Comparison of ENCODE assay signal across 8 cellular contexts in the genomic region with DNA sequence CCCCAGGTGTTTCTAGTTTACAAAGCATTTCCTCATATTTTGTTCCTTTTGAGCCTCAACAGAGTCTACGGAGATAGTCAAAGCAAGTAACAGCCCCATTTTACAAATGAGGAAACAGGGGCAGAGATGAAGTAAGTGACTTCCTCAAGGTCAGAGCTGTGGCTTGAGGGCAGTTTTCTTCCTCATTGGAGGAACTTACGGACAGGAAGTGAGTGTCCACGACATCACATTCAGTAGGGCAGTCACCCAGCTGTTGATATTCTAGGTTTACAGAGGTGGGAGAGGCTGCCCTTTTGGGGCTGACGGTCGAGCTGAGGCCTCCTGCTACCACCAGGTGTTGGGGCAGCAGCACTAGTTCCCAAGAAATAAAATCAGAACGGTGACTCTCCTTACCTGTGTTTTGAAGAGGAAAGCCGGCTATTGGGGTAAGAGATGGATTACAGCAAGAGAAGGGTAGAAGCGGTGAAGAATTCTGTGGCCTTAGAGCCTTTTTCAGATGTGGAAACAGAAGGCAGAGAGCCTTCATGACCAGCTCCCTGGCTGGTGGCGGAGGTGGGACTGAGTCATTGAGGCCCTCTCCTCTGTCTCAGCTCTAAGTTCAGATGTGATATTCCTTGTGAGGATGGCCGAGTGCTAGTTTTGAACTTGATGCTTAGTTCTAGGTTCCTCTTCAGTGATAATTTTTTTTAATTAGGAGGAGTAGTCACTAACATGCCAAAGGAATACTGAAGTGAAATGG. TPM values are rescaled to one million over a fixed set of nuclear protein-coding genes. Genes with fewer than 3 reads are reported as not detected.
DNase-seq lines count a peak whose midpoint lies in the region; ATAC-seq and TF ChIP-seq lines count a peak whose summit lies in the region.

No MANE protein-coding gene starts in this region.

- intact Hi-C loops in ascending aorta (cut with DNase I), result no loop called here

- H3K27me3 ChIP-seq in ascending aorta, result no peaks in the 10 kb centered on the region

- H3K27ac Mint-ChIP-seq in naive thymus-derived CD8-positive, alpha-beta T cell, result peak overlapping the region; percentile 4 to 81 (median 60)

- POLR2A ChIA-PET in naive thymus-derived CD8-positive, alpha-beta T cell (lab: Charles Lee), result no interaction called here

- H3K4me1 Mint-ChIP-seq in naive thymus-derived CD8-positive, alpha-beta T cell, result peaks cover 51 to 89% (median 80%) of the 10 kb centered on the region in 4 donors

- no peaks in the 10 kb centered on the region for H3K27me3 Mint-ChIP-seq in naive thymus-derived CD8-positive, alpha-beta T cell

- H3K4me1 ChIP-seq in ascending aorta, result peaks cover 28 to 61% of the 10 kb centered on the region in 2 donors

- H3K4me3 ChIP-seq in ascending aorta, result no peak overlapping the region

- no peaks in the 10 kb centered on the region for H3K9me3 Mint-ChIP-seq in naive thymus-derived CD8-positive, alpha-beta T cell

- DNase-seq in GDM1 (lab: John Stamatoyannopoulos, UW) (peak; percentile 27), ascending aorta (ENCODE audit: low spot score in 2 of 2) (no peak), DMS 273 treated with DMSO at 0.1 percent for 48 hours (lab: John Stamatoyannopoulos, UW) (no peak), SK-N-DZ (ENCODE audit: low spot score) (no peak), NCI-H748 (lab: John Stamatoyannopoulos, UW; ENCODE audit: unreplicated experiment) (no peak), NCI-H524 (lab: John Stamatoyannopoulos, UW) (no peak)
- no peak for DNase-seq in naive thymus-derived CD8-positive, alpha-beta T cell

- peaks cover 0 to 13% (median 3%) of the 10 kb centered on the region in 3 donors for H3K36me3 Mint-ChIP-seq in naive thymus-derived CD8-positive, alpha-beta T cell

- H3K27ac ChIP-seq in ascending aorta, result peak overlapping the region; percentile 75

- TF ChIP-seq CTCF in ascending aorta (IDR thresholded peaks at IDR 0.05), result no peak

- H3K4me3 Mint-ChIP-seq in naive thymus-derived CD8-positive, alpha-beta T cell, result peak overlapping the region in 2 of 10 donors; percentile 8 to 26

- H3K9me3 ChIP-seq in ascending aorta, result no peaks in the 10 kb centered on the region

- H3K36me3 ChIP-seq in ascending aorta, result no peaks in the 10 kb centered on the region

- ATAC-seq in HG03520 (IDR thresholded peaks at IDR 0.05; ENCODE audit: unreplicated experiment), result peak; percentile 32
- ATAC-seq in naive thymus-derived CD8-positive, alpha-beta T cell, result no peak

RNA-seq across cellular contexts. Expression of a gene that starts 41.7 kb away (rescaled TPM):
- total RNA-seq in ascending aorta, result 23.3 TPM
- 10 to 100 TPM; 34.7 to 38.8 TPM for total RNA-seq in naive thymus-derived CD8-positive, alpha-beta T cell
- 1 to 10 TPM; 4.5 to 6.8 (median 5.6) TPM for polyA plus RNA-seq in naive thymus-derived CD8-positive, alpha-beta T cell
- 1.9 and 2.3 TPM in 2 replicates for polyA plus RNA-seq in SK-N-DZ (2014; cell fraction: cytosol; rRNA removed)
- polyA plus RNA-seq in SK-N-DZ (2014; cell fraction: nucleus; rRNA removed), result 1.8 and 6.1 TPM in 2 replicates
